In genomic region chr11:76739798-76740197, GRCh38 we compare ENCODE assay signal across 27 cellular contexts. TPM values are rescaled to one million over a fixed set of nuclear protein-coding genes. Genes with fewer than 3 reads are reported as not detected.
DNase-seq lines count a peak whose midpoint lies in the region; ATAC-seq, FAIRE-seq and TF ChIP-seq lines count a peak whose summit lies in the region.
"Had no signal": no experiment of that assay in that cellular context is flagged by ENCODE, and none has a peak within 500 bp of the region (broad histone marks: within the 10 kb centered on the region; RNA-seq: fewer than 3 reads in every experiment).

No MANE protein-coding gene starts in this region.

- H3K79me2 ChIP-seq in K562 (ENCODE audit: control insufficient read depth, insufficient read depth, low read length) (no peaks in the 10 kb centered on the region), mesendoderm (ENCODE audit: control insufficient read depth, insufficient read depth, low read length) (no peaks in the 10 kb centered on the region)

- no peak overlapping the region for H3K9ac ChIP-seq in K562 (ENCODE audit: insufficient read depth in 1 of 2, low read depth in 2 of 2, low read length in 2 of 2)
- no peak overlapping the region for H3K9ac ChIP-seq in mesendoderm (ENCODE audit: low read length)
- H3K9ac ChIP-seq: BLaER1 treated with 17β-estradiol and CSF1 and Interleukin-3, amounts not matched to agents 10 nM and 100 nM had no signal

- H3K9me1 ChIP-seq in K562 (ENCODE audit: control insufficient read depth, insufficient read depth, low read length), result no peaks in the 10 kb centered on the region

- WGBS in A549 (ENCODE audit: missing lambda C conversion rate), result 81% methylated on average over 6 of the region's 6 CpGs
- WGBS in K562 (ENCODE audit: insufficient coverage, low coverage, missing lambda C conversion rate), result 55% methylated on average over 6 of the region's 6 CpGs
- WGBS in mesendoderm (ENCODE audit: extremely low coverage, insufficient coverage, low lambda C conversion rate), result no CpG with 5 or more reads among the region's 6 CpGs

- no peak overlapping the region for H4K5ac ChIP-seq in mesendoderm (ENCODE audit: low read length)

- H3K4me1 ChIP-seq in A549 (peaks cover 20% of the 10 kb centered on the region), K562 (replicated peaks in 1 of 2; ENCODE audit: control insufficient read depth in 2 of 2, insufficient read depth in 2 of 2, low read length in 2 of 2) (peaks cover 27 to 39% of the 10 kb centered on the region in 2 experiments), mesendoderm (ENCODE audit: control insufficient read depth, low read depth, low read length) (peaks cover 22% of the 10 kb centered on the region)
- no peaks in the 10 kb centered on the region for H3K4me1 ChIP-seq in effector memory CD4-positive, alpha-beta T cell (ENCODE audit: control insufficient read depth, insufficient read depth, low read length, poor library complexity, severe bottlenecking)

- DNase-seq in A549 (ENCODE audit: low read depth in 1 of 2, low spot score in 1 of 2) (no peak), K562 (ENCODE audit: extremely low read depth in 1 of 4, low spot score in 3 of 4) (no peak), left lobe of liver (ENCODE audit: low spot score) (no peak), mesendoderm (no peak), OCI-M2 (lab: John Stamatoyannopoulos, UW; ENCODE audit: unreplicated experiment) (no peak), SHP77 (lab: John Stamatoyannopoulos, UW) (no peak)
- no peak for DNase-seq in effector memory CD4-positive, alpha-beta T cell
- DNase-seq: ACHN; AML-193; BE2C; CD4-positive, alpha-beta T cell; CD8-positive, alpha-beta memory T cell; DMS 273 treated with DMSO at 0.1 percent for 48 hours; DMS79; EL; GDM1; GOT3; H7; HCEC 1CT had no signal

- TF ChIP-seq RAD21 in A549 (conservative IDR thresholded peaks at IDR 0.05 in 1 of 2, IDR thresholded peaks at IDR 0.05 in 1 of 2), result no peak
- no peak for TF ChIP-seq RAD21 in K562 (CRISPR knock-in tag; conservative IDR thresholded peaks at IDR 0.05 in 1 of 2, IDR thresholded peaks at IDR 0.05 in 1 of 2)

- H3K56ac ChIP-seq in mesendoderm (ENCODE audit: low read length), result no peak overlapping the region

- H3K18ac ChIP-seq in mesendoderm (ENCODE audit: low read length), result no peak overlapping the region

- intact Hi-C loops in K562 (cut with micrococcal nuclease), result no loop called here

- H3K27ac ChIP-seq in A549 (peak overlapping the region in 1 of 2 experiments; percentile 41; a peak in 3 of 6 replicates), K562 (ENCODE audit: extremely low read depth, low read depth, low read length) (no peak overlapping the region), mesendoderm (ENCODE audit: low read depth, low read length) (no peak overlapping the region)
- no peak overlapping the region for H3K27ac ChIP-seq in effector memory CD4-positive, alpha-beta T cell (ENCODE audit: insufficient read depth, low read length, poor library complexity, severe bottlenecking)
- H3K27ac ChIP-seq: 22Rv1; BLaER1 treated with 17β-estradiol and CSF1 and Interleukin-3, amounts not matched to agents 10 nM and 100 nM had no signal

- CTCF ChIA-PET in A549 (lab: Yijun Ruan, JAX) (interaction anchor here (1.1 to 1.8 kb wide), 5 partner anchors 17 to 180 kb away, joined by 3 to 7 read pairs (median 4); no protein-coding TSS in a partner anchor), K562 (lab: Yijun Ruan, JAX; ENCODE audit: low intra/inter-chr PET ratio) (no interaction called here)

- no peak for TF ChIP-seq CTCF in A549 (IDR thresholded peaks at IDR 0.05)
- TF ChIP-seq CTCF in K562 (IDR thresholded peaks at IDR 0.05 in 2 of 3, conservative IDR thresholded peaks at IDR 0.05 in 1 of 3; ENCODE audit: insufficient read depth in 2 of 3, low read depth in 1 of 3, low read length in 3 of 3), result no peak

- no peak overlapping the region for H2AK5ac ChIP-seq in mesendoderm (ENCODE audit: low read length)

- POLR2A ChIA-PET in A549 (lab: Yijun Ruan, JAX), result no interaction called here
- POLR2A ChIA-PET in K562 (lab: Yijun Ruan, JAX), result interaction anchor here (1.0 kb wide), 1 partner anchor 9 kb away, joined by 3 read pairs; no protein-coding TSS in a partner anchor

- TF ChIP-seq POLR2A in A549 (IDR thresholded peaks at IDR 0.05; ENCODE audit: low read length) (no peak), K562 (conservative IDR thresholded peaks at IDR 0.05) (no peak)

- H3K79me1 ChIP-seq in mesendoderm (ENCODE audit: low read length), result no peaks in the 10 kb centered on the region

- no peaks in the 10 kb centered on the region for H3K27me3 ChIP-seq in K562 (ENCODE audit: control insufficient read depth in 2 of 2, insufficient read depth in 2 of 2, low read length in 2 of 2)
- no peaks in the 10 kb centered on the region for H3K27me3 ChIP-seq in mesendoderm (ENCODE audit: insufficient read depth, low read length, poor library complexity)
- no peaks in the 10 kb centered on the region for H3K27me3 ChIP-seq in effector memory CD4-positive, alpha-beta T cell (replicated peaks; ENCODE audit: control insufficient read depth, insufficient read depth, low read length, poor library complexity, severe bottlenecking)
- H3K27me3 ChIP-seq: BE2C; BLaER1 treated with 17β-estradiol and CSF1 and Interleukin-3, amounts not matched to agents 10 nM and 100 nM had no signal

- TF ChIP-seq EP300 in A549 (IDR thresholded peaks at IDR 0.05), result no peak
- TF ChIP-seq EP300 in K562 (IDR thresholded peaks at IDR 0.05; ENCODE audit: low read length), result no peak

- ATAC-seq in A549 (no peak), K562 (no peak), left lobe of liver (peak; percentile 71), GM19395 (IDR thresholded peaks at IDR 0.05; ENCODE audit: unreplicated experiment) (no peak)
- ATAC-seq: GM12878 had no signal

- no peak for FAIRE-seq in A549 (lab: Jason Lieb, UNC)
- no peak for FAIRE-seq in K562 (lab: Jason Lieb, UNC)
- FAIRE-seq: A204.1, D721Med, GM12878, GM19239 had no signal

- H3K4me3 ChIP-seq in A549 (no peak overlapping the region), K562 (no peak overlapping the region), mesendoderm (ENCODE audit: low read length) (no peak overlapping the region)
- no peak overlapping the region for H3K4me3 ChIP-seq in effector memory CD4-positive, alpha-beta T cell (ENCODE audit: insufficient read depth, low read depth, low read length, poor library complexity, severe bottlenecking)
- H3K4me3 ChIP-seq: BLaER1 treated with 17β-estradiol and CSF1 and Interleukin-3, amounts not matched to agents 10 nM and 100 nM; GM12878 had no signal

- no peak overlapping the region for H2AFZ ChIP-seq in K562 (ENCODE audit: low read depth, low read length)

- H3K23ac ChIP-seq in mesendoderm (ENCODE audit: low read length), result no peak overlapping the region

- H2BK5ac ChIP-seq in mesendoderm (ENCODE audit: low read length), result no peak overlapping the region

- H3K4me2 ChIP-seq in A549 (no peak overlapping the region), K562 (ENCODE audit: insufficient read depth, low read length) (no peak overlapping the region), mesendoderm (ENCODE audit: low read length) (no peak overlapping the region)

- H4K20me1 ChIP-seq in K562 (replicated peaks; ENCODE audit: control insufficient read depth, insufficient read depth, low read length), result no peaks in the 10 kb centered on the region
- H4K20me1 ChIP-seq: BLaER1 treated with 17β-estradiol and CSF1 and Interleukin-3, amounts not matched to agents 10 nM and 100 nM had no signal

- in situ Hi-C loops in K562 (cut with MboI), result loop anchor here (5.0 kb wide), 2 partner anchors 43 to 178 kb away; partner anchors contain the start of gene TSKU

- BruUV-seq in K562 (replicated peaks; lab: Mats Ljungman, UMichigan), result no TSS peak

- H3K9me3 ChIP-seq in A549 (no peaks in the 10 kb centered on the region), K562 (replicated peaks; ENCODE audit: control insufficient read depth, insufficient read depth, low read depth, low read length) (no peaks in the 10 kb centered on the region)
- H3K9me3 ChIP-seq in effector memory CD4-positive, alpha-beta T cell (ENCODE audit: control insufficient read depth, low read length), result no peaks in the 10 kb centered on the region
- H3K9me3 ChIP-seq: BE2C; BLaER1 treated with 17β-estradiol and CSF1 and Interleukin-3, amounts not matched to agents 10 nM and 100 nM had no signal

- H3K4ac ChIP-seq in mesendoderm (ENCODE audit: low read depth, low read length), result no peak overlapping the region

- H3K36me3 ChIP-seq in K562 (ENCODE audit: control insufficient read depth, insufficient read depth, low read length) (no peaks in the 10 kb centered on the region), mesendoderm (ENCODE audit: control insufficient read depth, insufficient read depth, low read length) (no peaks in the 10 kb centered on the region)
- no peaks in the 10 kb centered on the region for H3K36me3 ChIP-seq in effector memory CD4-positive, alpha-beta T cell (ENCODE audit: control insufficient read depth, insufficient read depth, low read length)
- H3K36me3 ChIP-seq: BE2C; BLaER1 treated with 17β-estradiol and CSF1 and Interleukin-3, amounts not matched to agents 10 nM and 100 nM had no signal

- peak overlapping the region; percentile 4 for H2BK15ac ChIP-seq in mesendoderm (replicated peaks; ENCODE audit: low read depth)

- no peak overlapping the region for H2BK120ac ChIP-seq in mesendoderm (ENCODE audit: low read depth, low read length)

- no peak overlapping the region for H4K8ac ChIP-seq in mesendoderm (ENCODE audit: low read depth, low read length)

RNA-seq across cellular contexts. Expression of gene TSKU, which starts 43.4 kb away (rescaled TPM):
- polyA plus RNA-seq in A549 (2011; rRNA removed), result 164 and 188 TPM in 2 replicates
- polyA plus RNA-seq in A549 (2012; cell fraction: cytosol; rRNA removed), result 177 and 263 TPM in 2 replicates
- polyA plus RNA-seq in A549 (2012; cell fraction: nucleus; rRNA removed), result 271 and 323 TPM in 2 replicates
- 145 to 171 TPM (median 164 TPM) in 3 replicates for polyA plus RNA-seq in A549 (2017; fragmentation: RNase III; extraction: RNeasy Plus Mini Kit Qiagen cat#74134 plus additional on column Dnase treatment)
- 186 and 192 TPM in 2 replicates for polyA minus RNA-seq in A549 (2011; rRNA and poly(A)+ RNA removed)
- total RNA-seq in K562 (2011; cell fraction: chromatin; rRNA removed; ENCODE audit: low replicate concordance), result 11.1 and 28.4 TPM in 2 replicates
- total RNA-seq in K562 (2011; cell fraction: nucleolus; rRNA removed), result 25.8 and 29.7 TPM in 2 replicates
- 21.8 and 26.4 TPM in 2 replicates for total RNA-seq in K562 (2011; cell fraction: nucleoplasm; rRNA removed)
- total RNA-seq in K562 (2014; rRNA removed), result 8.4 and 14.1 TPM in 2 replicates
- total RNA-seq in K562 (2014; rRNA removed; fragmentation: Illumina TruSeq; extraction: Trizol), result 3.3 and 4.2 TPM in 2 replicates
- total RNA-seq in K562 (2015; rRNA removed; fragmentation: Illumina TruSeq; extraction: Trizol), result 6.6 and 6.8 TPM in 2 replicates
- 11.9 and 14.1 TPM in 2 replicates for total RNA-seq in K562 (2021)
- polyA plus RNA-seq in K562 (2011; rRNA removed), result 10.1 and 13.8 TPM in 2 replicates
- polyA plus RNA-seq in K562 (2011; cell fraction: cytosol; rRNA removed), result 13.9 and 37.3 TPM in 2 replicates
- polyA plus RNA-seq in K562 (2011; cell fraction: nucleus; rRNA removed), result 7.1 and 14.0 TPM in 2 replicates
- polyA plus RNA-seq in K562 (2012), result 11.1 and 12.1 TPM in 2 replicates
- 8.4 and 12.1 TPM in 2 replicates for polyA plus RNA-seq in K562 (2014; fragmentation: Illumina TruSeq; extraction: Trizol)
- polyA plus RNA-seq in K562 (2014; fragmentation: Nextera tagmentation; extraction: Ambion mirVana), result 1 to 10 TPM in 1 of 2 experiments, under 1 TPM in 1; 0.60 to 1.0 TPM
- 9.1 and 12.3 TPM in 2 replicates for polyA plus RNA-seq in K562 (2014; rRNA removed)
- 7.3 and 10.2 TPM in 2 replicates for polyA minus RNA-seq in K562 (2011; rRNA and poly(A)+ RNA removed)
- 11.4 and 12.7 TPM in 2 replicates for polyA minus RNA-seq in K562 (2011; cell fraction: cytosol; rRNA and poly(A)+ RNA removed)
- polyA minus RNA-seq in K562 (2011; cell fraction: nucleus; rRNA and poly(A)+ RNA removed), result 12.3 and 13.4 TPM in 2 replicates
- 547 TPM for total RNA-seq in left lobe of liver
- polyA plus RNA-seq in mesendoderm (2013, experiment 1 of 2), result 62.6 TPM
- 61.3 TPM for polyA plus RNA-seq in mesendoderm (2013, experiment 2 of 2)
- polyA plus RNA-seq: CD14-positive monocyte; CD8-positive, alpha-beta memory T cell had no signal

Comparison
In these comparisons a context has a peak if more than half of its experiments do, and no peak if none do; other contexts are left out.
1. RNA of gene TSKU, which starts 43.4 kb away (total RNA-seq): 547 TPM in left lobe of liver (single experiment); 3.3 to 29.7 TPM in K562; every median in the first group is over 10 times any median in the second.
2. Of the 35 proteins assayed by ChIP-seq in both K562 and A549: peak only in K562: none; only in A549: none; in both: CEBPB; in neither: 34.